In the genomic region with DNA sequence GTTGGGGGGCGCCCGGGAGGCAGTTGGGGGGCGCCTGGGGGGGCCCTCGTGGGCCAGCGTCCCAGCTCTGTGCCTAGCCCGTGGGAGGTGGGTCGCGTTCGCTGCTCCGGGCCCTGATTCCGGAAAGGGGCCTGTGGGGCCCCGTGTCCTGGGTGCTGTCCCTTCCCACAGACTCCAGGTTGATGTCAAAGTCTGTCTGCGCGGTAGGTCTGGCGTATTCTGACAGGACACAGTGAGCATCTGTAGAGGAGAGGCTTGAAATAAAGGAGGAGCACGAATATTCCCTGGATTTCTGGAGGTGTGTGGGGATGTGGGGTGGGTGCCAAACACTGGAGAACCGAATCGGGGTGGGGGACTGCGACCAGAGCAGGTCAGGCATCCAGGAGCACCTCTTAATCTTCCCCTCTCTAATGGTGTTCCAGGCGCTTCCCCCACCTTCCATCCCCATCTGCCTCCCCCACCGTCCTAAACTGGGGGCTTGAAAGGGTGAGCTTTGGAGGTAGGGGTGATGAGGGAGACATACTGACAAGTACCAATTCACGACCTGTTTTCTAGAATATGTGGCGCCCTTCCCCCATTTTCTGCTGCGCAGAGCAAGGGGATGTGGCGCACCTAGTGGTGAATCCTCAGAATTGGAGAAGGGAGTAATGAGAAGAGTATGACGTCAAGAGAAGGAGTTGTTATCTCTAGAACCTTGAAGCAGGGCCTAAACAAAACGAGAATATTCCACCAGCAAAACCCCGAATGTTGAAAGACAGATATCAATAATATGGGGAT, we compare ENCODE assay signal across 8 cellular contexts. TPM values are rescaled to one million over a fixed set of nuclear protein-coding genes. Genes with fewer than 3 reads are reported as not detected.
DNase-seq lines count a peak whose midpoint lies in the region; ATAC-seq, FAIRE-seq and TF ChIP-seq lines count a peak whose summit lies in the region.

No MANE protein-coding gene starts in this region.

- peak overlapping the region; percentile 16 for H2AFZ ChIP-seq in endothelial cell of umbilical vein (ENCODE audit: low read depth, low read length)

- no peaks in the 10 kb centered on the region for H4K20me1 ChIP-seq in endothelial cell of umbilical vein (replicated peaks; ENCODE audit: control insufficient read depth, extremely low read depth, insufficient read depth, low read length)

- no TSS peak for BruUV-seq in endothelial cell of umbilical vein (replicated peaks; lab: Mats Ljungman, UMichigan)

- no peak for TF ChIP-seq POLR2A in endothelial cell of umbilical vein (IDR thresholded peaks at IDR 0.05; ENCODE audit: low read depth, low read length)

- peak overlapping the region; percentile 55 for H3K4me2 ChIP-seq in endothelial cell of umbilical vein (ENCODE audit: insufficient read depth, low read length)

- H3K27ac ChIP-seq in endothelial cell of umbilical vein (ENCODE audit: insufficient read depth, low read depth, low read length): no peak overlapping the region
- no peak overlapping the region for H3K27ac ChIP-seq in subcutaneous abdominal adipose tissue (ENCODE audit: low read depth, low read length)

- no peaks in the 10 kb centered on the region for H3K79me2 ChIP-seq in endothelial cell of umbilical vein (ENCODE audit: control insufficient read depth, insufficient read depth, low read length)

- H3K27me3 ChIP-seq in endothelial cell of umbilical vein (ENCODE audit: control insufficient read depth in 2 of 2, insufficient read depth in 2 of 2, low read length in 2 of 2) (no peaks in the 10 kb centered on the region), subcutaneous abdominal adipose tissue (ENCODE audit: control insufficient read depth in 5 of 5, insufficient read depth in 4 of 5, low read length in 5 of 5) (peaks cover 0 to 6% (median 0%) of the 10 kb centered on the region in 5 donors)

- H3K36me3 ChIP-seq in endothelial cell of umbilical vein (ENCODE audit: control insufficient read depth in 2 of 2, extremely low read depth in 1 of 2, insufficient read depth in 2 of 2, low read length in 2 of 2): no peaks in the 10 kb centered on the region
- no peaks in the 10 kb centered on the region for H3K36me3 ChIP-seq in subcutaneous abdominal adipose tissue (ENCODE audit: control insufficient read depth in 5 of 5, insufficient read depth in 5 of 5, low read length in 5 of 5)

- H3K9ac ChIP-seq in endothelial cell of umbilical vein (replicated peaks; ENCODE audit: extremely low read depth, insufficient read depth, low read length) (no peak overlapping the region), subcutaneous abdominal adipose tissue (ENCODE audit: low read length in 5 of 5) (peak overlapping the region in 4 of 5 donors; percentile 8 to 77 (median 22))

- H3K9me1 ChIP-seq in endothelial cell of umbilical vein (replicated peaks; ENCODE audit: control insufficient read depth, extremely low read depth, insufficient read depth, low read length): no peaks in the 10 kb centered on the region

- peak; percentile 29 to 39 for TF ChIP-seq CTCF in endothelial cell of umbilical vein (IDR thresholded peaks at IDR 0.05; ENCODE audit: extremely low read depth in 1 of 2, insufficient read depth in 1 of 2, low read depth in 1 of 2, low read length in 2 of 2)

- no peaks in the 10 kb centered on the region for H3K4me1 ChIP-seq in endothelial cell of umbilical vein (ENCODE audit: control insufficient read depth, extremely low read depth, insufficient read depth, low read length)
- peaks cover 0 to 12% (median 4%) of the 10 kb centered on the region in 5 donors for H3K4me1 ChIP-seq in subcutaneous abdominal adipose tissue (ENCODE audit: control insufficient read depth in 5 of 5, insufficient read depth in 5 of 5, low read length in 5 of 5)

- CTCF ChIA-PET in endothelial cell of umbilical vein (lab: Charles Lee): interaction anchor here (1.2 to 1.3 kb wide), 2 partner anchors 9 to 94 kb away, joined by 3 read pairs; no protein-coding TSS in a partner anchor

- dilution Hi-C loops in endothelial cell of umbilical vein (cut with MboI; ENCODE audit: extremely low pct_ligation_motif_present, low sequenced_read_pairs): no loop called here

- ATAC-seq in GM18511 (IDR thresholded peaks at IDR 0.05; ENCODE audit: unreplicated experiment): peak; percentile 79
- peak; percentile 52 for ATAC-seq in HG03558 (IDR thresholded peaks at IDR 0.05; ENCODE audit: extremely low read depth, unreplicated experiment)
- no peak for ATAC-seq in HG02588 (IDR thresholded peaks at IDR 0.05; ENCODE audit: unreplicated experiment)

- H3K9me3 ChIP-seq in endothelial cell of umbilical vein (replicated peaks; ENCODE audit: control insufficient read depth, insufficient read depth, low read length): no peaks in the 10 kb centered on the region
- H3K9me3 ChIP-seq in subcutaneous abdominal adipose tissue (ENCODE audit: control insufficient read depth in 5 of 5, low read length in 5 of 5): no peaks in the 10 kb centered on the region

- peak; percentile 69 for DNase-seq in activated CD8-positive, alpha-beta memory T cell treated with anti-CD3 and anti-CD28 coated beads for 24 hours
- peak; percentile 18 for DNase-seq in endothelial cell of umbilical vein (ENCODE audit: low read depth, low spot score)
- peak; percentile 46 for DNase-seq in mucosa of gallbladder (ENCODE audit: low spot score)
- no peak for DNase-seq in NCI-H1417 (lab: John Stamatoyannopoulos, UW)

- POLR2A ChIA-PET in endothelial cell of umbilical vein (lab: Charles Lee): no interaction called here

- H3K4me3 ChIP-seq in endothelial cell of umbilical vein (replicated peaks in 1 of 3; ENCODE audit: insufficient read depth in 1 of 3, low read depth in 1 of 3, low read length in 3 of 3): peak overlapping the region; percentile 37 to 54 (median 45)
- peak overlapping the region; percentile 65 to 80 (median 69) for H3K4me3 ChIP-seq in subcutaneous abdominal adipose tissue (ENCODE audit: low read depth in 1 of 5, low read length in 5 of 5)

- intact Hi-C loops in endothelial cell of umbilical vein (cut with micrococcal nuclease): loop anchor here (2.0 to 5.0 kb wide), 2 partner anchors 53 to 115 kb away; a partner anchor contains a TSS

- FAIRE-seq in endothelial cell of umbilical vein (lab: Jason Lieb, UNC): peak; percentile 95

TF ChIP-seq in endothelial cell of umbilical vein, 7 proteins besides CTCF, POLR2A, EP300 and RAD21:
- TF ChIP-seq MYC (IDR thresholded peaks at IDR 0.05; ENCODE audit: low read depth, low read length) (no peak), JUN (IDR thresholded peaks at IDR 0.05; ENCODE audit: borderline replicate concordance, insufficient read depth, insufficient read length, low read depth) (no peak), FOS (IDR thresholded peaks at IDR 0.05; ENCODE audit: borderline replicate concordance, insufficient read depth, low read length) (no peak), EZH2 (IDR thresholded peaks at IDR 0.05; ENCODE audit: borderline replicate concordance, low read depth, low read length, severe bottlenecking) (no peak), POLR2AphosphoS5 (IDR thresholded peaks at IDR 0.05; ENCODE audit: insufficient read depth, low read depth, low read length) (no peak), GATA2 (IDR thresholded peaks at IDR 0.05; ENCODE audit: insufficient read depth, insufficient read length, low read depth, low read length) (no peak)
- TF ChIP-seq, protein P1, sequence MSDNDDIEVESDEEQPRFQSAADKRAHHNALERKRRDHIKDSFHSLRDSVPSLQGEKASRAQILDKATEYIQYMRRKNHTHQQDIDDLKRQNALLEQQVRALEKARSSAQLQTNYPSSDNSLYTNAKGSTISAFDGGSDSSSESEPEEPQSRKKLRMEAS (IDR thresholded peaks at IDR 0.05; ENCODE audit: insufficient read depth, insufficient read length): no peak
TF ChIP-seq in endothelial cell of umbilical vein: peak in this region for 0.

RNA-seq across cellular contexts. Expression of a gene that starts 0.9 kb away (rescaled TPM):
- total RNA-seq in endothelial cell of umbilical vein (2.1 and 2.4 TPM in 2 replicates), mucosa of gallbladder (17.6 TPM)
- polyA plus RNA-seq in endothelial cell of umbilical vein: 0.32 and 0.33 TPM in 2 replicates
- 0.23 and 0.35 TPM in 2 replicates for polyA plus RNA-seq in endothelial cell of umbilical vein (2011; cell fraction: cytosol; rRNA removed)
- 3.6 and 3.9 TPM in 2 replicates for polyA plus RNA-seq in endothelial cell of umbilical vein (2011; cell fraction: nucleus; rRNA removed)
- 0.52 and 0.76 TPM in 2 replicates for polyA plus RNA-seq in endothelial cell of umbilical vein (2012)
- 0.78 and 2.2 TPM in 2 replicates for polyA minus RNA-seq in endothelial cell of umbilical vein
- not detected for polyA minus RNA-seq in endothelial cell of umbilical vein (2011; cell fraction: cytosol; rRNA and poly(A)+ RNA removed)
- 4.8 and 5.0 TPM in 2 replicates for polyA minus RNA-seq in endothelial cell of umbilical vein (2011; cell fraction: nucleus; rRNA and poly(A)+ RNA removed)

RNA-seq across cellular contexts. Expression of a gene that starts 52.8 kb away (rescaled TPM):
- 8.8 and 10.3 TPM in 2 replicates for total RNA-seq in endothelial cell of umbilical vein
- polyA plus RNA-seq in endothelial cell of umbilical vein: 6.1 and 8.0 TPM in 2 replicates
- 10.2 and 11.7 TPM in 2 replicates for polyA plus RNA-seq in endothelial cell of umbilical vein (2011; cell fraction: cytosol; rRNA removed)
- polyA plus RNA-seq in endothelial cell of umbilical vein (2011; cell fraction: nucleus; rRNA removed): 14.4 and 14.8 TPM in 2 replicates
- 12.2 and 12.9 TPM in 2 replicates for polyA plus RNA-seq in endothelial cell of umbilical vein (2012)
- polyA minus RNA-seq in endothelial cell of umbilical vein: 19.7 and 21.6 TPM in 2 replicates
- 11.5 TPM for polyA minus RNA-seq in endothelial cell of umbilical vein (2011; cell fraction: cytosol; rRNA and poly(A)+ RNA removed)
- polyA minus RNA-seq in endothelial cell of umbilical vein (2011; cell fraction: nucleus; rRNA and poly(A)+ RNA removed): 7.8 and 12.6 TPM in 2 replicates
- 13.5 TPM for total RNA-seq in mucosa of gallbladder

Comparison
In these comparisons a context has a peak if more than half of its experiments do, and no peak if none do; other contexts are left out.
1. DNase-seq: peak in activated CD8-positive, alpha-beta memory T cell treated with anti-CD3 and anti-CD28 coated beads for 24 hours (single experiment), endothelial cell of umbilical vein (single experiment) and mucosa of gallbladder (single experiment); none in NCI-H1417 (0 of 3).